ENCODE assay signal across 25 cellular contexts in the genomic region with DNA sequence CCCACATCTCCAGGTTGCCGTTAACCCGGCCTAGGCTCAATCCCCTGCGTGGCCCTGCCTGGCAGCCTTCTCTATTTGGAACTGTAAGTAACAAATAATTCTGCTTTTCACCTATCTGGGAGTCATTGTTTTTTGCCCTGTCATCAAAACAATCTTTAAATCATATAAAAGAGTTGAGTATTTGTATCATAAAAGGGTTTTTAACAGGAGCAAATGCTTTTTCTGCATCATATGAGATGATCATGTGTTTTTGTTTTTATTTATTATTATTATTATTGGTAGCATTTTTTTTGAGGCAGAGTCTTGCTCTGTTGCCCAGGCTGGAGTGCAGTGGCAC. TPM values are rescaled to one million over a fixed set of nuclear protein-coding genes. Genes with fewer than 3 reads are reported as not detected.
"Had no signal": no experiment of that assay in that cellular context is flagged by ENCODE, and none has a peak within 500 bp of the region (broad histone marks: within the 10 kb centered on the region; RNA-seq: fewer than 3 reads in every experiment).

No MANE protein-coding gene starts in this region.

- H3K4me3 ChIP-seq: body of pancreas, cardiac muscle cell, hepatocyte, left lung, pancreas, suprapubic skin, tibial nerve had no signal

- H3K4me1 Mint-ChIP-seq: mesothelial cell of epicardium had no signal

- H3K27ac Mint-ChIP-seq: activated CD4-positive, alpha-beta T cell treated with anti-CD3 and anti-CD28 coated beads, Interleukin-2, amount 10 ng/mL, durations not matched to agents 7 days and 5 days; activated CD8-positive, alpha-beta memory T cell treated with anti-CD3 and anti-CD28 coated beads, Interleukin-2, amount 10 ng/mL, durations not matched to agents 7 days and 5 days; activated CD8-positive, alpha-beta T cell treated with anti-CD3 and anti-CD28 coated beads for 36 hours; activated naive CD4-positive, alpha-beta T cell treated with anti-CD3 and anti-CD28 coated beads, Interleukin-2, amount 50 U/mL, for 24 hours; dendritic cell treated with granulocyte-macrophage colony-stimulating factor and Interleukin-4, amounts not matched to agents 40 ng/mL and 50 ng/mL, for 4 days; mesothelial cell of epicardium; nephron; T-helper 1 cell treated with Interleukin-12 subunit alpha and Interleukin-12 subunit beta and Interleukin-4 antibody, amounts not matched to agents 30 μg/mL and 1 μg/mL, for 36 hours had no signal

- H3K4me1 ChIP-seq: body of pancreas, foreskin keratinocyte, left lung, pancreas, suprapubic skin, tibial nerve had no signal

- DNase-seq: activated CD4-positive, alpha-beta T cell treated with anti-CD3 and anti-CD28 coated beads, Interleukin-2, amount 10 ng/mL, durations not matched to agents 7 days and 5 days; activated gamma-delta T cell treated with Interleukin-2 at 50 U/mL for 16 hours; activated T-cell treated with anti-CD3 and anti-CD28 coated beads for 4 hours; anterior cingulate cortex; body of pancreas; effector CD4-positive, alpha-beta T cell; erythroblast; foreskin keratinocyte; kidney glomerular epithelial cell; left lung; pancreas; right cardiac atrium; stimulated activated CD4-positive, alpha-beta T cell treated with anti-CD3 and anti-CD28 coated beads, Interleukin-12 subunit alpha, Interleukin-12 subunit beta, amount 100 ng/mL, for 4 hours had no signal

- H3K27me3 ChIP-seq: body of pancreas, cardiac muscle cell, foreskin keratinocyte, hepatocyte, left lung, pancreas, suprapubic skin, tibial nerve had no signal

- H3K9me3 ChIP-seq: body of pancreas, left lung, pancreas, suprapubic skin, tibial nerve had no signal

- H3K9me3 Mint-ChIP-seq: activated naive CD4-positive, alpha-beta T cell treated with anti-CD3 and anti-CD28 coated beads, Interleukin-2, amount 50 U/mL, for 24 hours had no signal

- H3K4me3 Mint-ChIP-seq: activated CD4-positive, alpha-beta T cell treated with anti-CD3 and anti-CD28 coated beads, Interleukin-2, amount 10 ng/mL, durations not matched to agents 7 days and 5 days; activated CD8-positive, alpha-beta memory T cell treated with anti-CD3 and anti-CD28 coated beads, Interleukin-2, amount 10 ng/mL, durations not matched to agents 7 days and 5 days; activated CD8-positive, alpha-beta T cell treated with anti-CD3 and anti-CD28 coated beads for 36 hours; activated naive CD4-positive, alpha-beta T cell treated with anti-CD3 and anti-CD28 coated beads, Interleukin-2, amount 50 U/mL, for 24 hours; dendritic cell treated with granulocyte-macrophage colony-stimulating factor and Interleukin-4, amounts not matched to agents 40 ng/mL and 50 ng/mL, for 4 days; mesothelial cell of epicardium; nephron; stimulated activated naive CD8-positive, alpha-beta T cell treated with anti-CD3 and anti-CD28 coated beads, Interleukin-15, amount 100 ng/mL, for 72 hours; T-helper 1 cell treated with Interleukin-12 subunit alpha and Interleukin-12 subunit beta and Interleukin-4 antibody, amounts not matched to agents 30 μg/mL and 1 μg/mL, for 36 hours had no signal

- ATAC-seq: body of pancreas, foreskin keratinocyte, left lung, pancreas, right cardiac atrium had no signal

- H3K79me2 ChIP-seq: hepatocyte had no signal

- H3K36me3 Mint-ChIP-seq: activated naive CD4-positive, alpha-beta T cell treated with anti-CD3 and anti-CD28 coated beads, Interleukin-2, amount 50 U/mL, for 24 hours had no signal

- FAIRE-seq: pancreas had no signal

- H3K36me3 ChIP-seq: cardiac muscle cell, left lung, pancreas, suprapubic skin, tibial nerve had no signal

- H3K27ac ChIP-seq: body of pancreas, cardiac muscle cell, foreskin keratinocyte, hepatocyte, left lung, pancreas, suprapubic skin, tibial nerve had no signal

- H2AFZ ChIP-seq: hepatocyte had no signal

- H3K4me2 ChIP-seq: hepatocyte had no signal

RNA-seq across cellular contexts. Expression of a gene that starts 10.0 kb away (rescaled TPM):
- total RNA-seq: activated CD8-positive, alpha-beta T cell treated with anti-CD3 and anti-CD28 coated beads for 36 hours; cardiac muscle cell had no signal
- polyA plus RNA-seq: cardiac muscle cell had no signal
